In the genomic region with DNA sequence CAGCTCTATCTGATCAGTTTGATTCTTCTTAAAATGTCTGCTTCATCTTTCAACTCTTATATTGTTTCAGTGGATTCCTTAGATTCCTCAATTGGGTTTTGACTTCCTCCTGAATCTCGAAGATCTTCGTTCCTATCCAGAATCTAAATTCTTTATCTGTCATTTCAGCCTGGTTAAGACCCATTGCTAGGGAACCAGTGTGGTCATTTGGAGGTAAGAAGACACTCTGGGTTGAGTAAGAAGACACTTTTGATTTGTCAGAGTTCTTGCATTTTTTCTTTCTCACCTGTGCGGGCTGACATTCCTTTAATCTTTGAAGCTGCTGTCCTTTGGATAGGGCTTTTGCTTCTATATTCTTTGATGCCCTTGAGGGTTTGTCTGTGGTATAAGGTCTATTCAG, we compare ENCODE assay signal across 30 cellular contexts.
"Had no signal": no experiment of that assay in that cellular context is flagged by ENCODE, and none has a peak within 500 bp of the region (broad histone marks: within the 10 kb centered on the region; RNA-seq: fewer than 3 reads in every experiment).

No MANE protein-coding gene starts in this region.

- H3K4me3 ChIP-seq: adrenal gland, ascending aorta, body of pancreas, breast epithelium, cardiac muscle cell had no signal

- H3K27ac ChIP-seq: adrenal gland, ascending aorta, body of pancreas, brain microvascular endothelial cell, breast epithelium, cardiac muscle cell had no signal

- H3K27me3 ChIP-seq: adrenal gland, ascending aorta, body of pancreas, brain microvascular endothelial cell, breast epithelium, cardiac muscle cell had no signal

- H3K9me3 ChIP-seq: adrenal gland, ascending aorta, body of pancreas, breast epithelium had no signal

- H3K36me3 ChIP-seq: adrenal gland, ascending aorta, brain microvascular endothelial cell, breast epithelium, cardiac muscle cell had no signal

- H3K4me1 ChIP-seq: adrenal gland, ascending aorta, body of pancreas, breast epithelium had no signal

- DNase-seq: activated effector memory CD4-positive, alpha-beta T cell treated with anti-CD3 and anti-CD28 coated beads, Interleukin-2, amount 50 U/mL, for 16 hours; activated effector memory CD4-positive, alpha-beta T cell treated with Interleukin-2 at 50 U/mL for 16 hours; activated gamma-delta T cell; activated gamma-delta T cell treated with Interleukin-2 at 50 U/mL for 16 hours; activated naive CD4-positive, alpha-beta T cell; activated naive CD4-positive, alpha-beta T cell treated with anti-CD3 and anti-CD28 coated beads for 36 hours; activated naive CD4-positive, alpha-beta T cell treated with anti-CD3 and anti-CD28 coated beads, Interleukin-2, amount 10 ng/mL, durations not matched to agents 7 days and 5 days; activated naive CD4-positive, alpha-beta T cell treated with anti-CD3 and anti-CD28 coated beads, Interleukin-2, amount 50 U/mL, for 16 hours; activated naive CD4-positive, alpha-beta T cell treated with Interleukin-2 at 50 U/mL for 16 hours; activated naive CD8-positive, alpha-beta T cell treated with anti-CD3 and anti-CD28 coated beads for 36 hours; activated naive CD8-positive, alpha-beta T cell treated with anti-CD3 and anti-CD28 coated beads, Interleukin-2, amount 10 ng/mL, durations not matched to agents 7 days and 5 days; activated naive CD8-positive, alpha-beta T cell treated with anti-CD3 and anti-CD28 coated beads, Interleukin-2, amount 50 U/mL, for 24 hours; activated T-cell treated with anti-CD3 and anti-CD28 coated beads, Interleukin-2, amount 50 U/mL, for 1 hour; activated T-cell treated with anti-CD3 and anti-CD28 coated beads, Interleukin-2, amount 50 U/mL, for 24 hours; activated T-cell treated with anti-CD3 and anti-CD28 coated beads, Interleukin-2, amount 50 U/mL, for 4 hours; activated T-cell treated with anti-CD3 and anti-CD28 coated beads, Interleukin-2, amount 50 U/mL, for 48 hours; activated T-cell treated with anti-CD3 and anti-CD28 coated beads, Interleukin-2, amount 50 U/mL, for 72 hours; adrenal gland; amniotic stem cell; amygdala; anterior cingulate cortex; aorta; body of pancreas; brain microvascular endothelial cell; caudate nucleus; central memory CD4-positive, alpha-beta T cell; cerebellar nuclear complex had no signal
